In genomic region chr6:110617057-110617456, GRCh38 we compare ENCODE assay signal across 15 cellular contexts.
A peak's percentile ranks its signal among the peaks of the same experiment; 100 is the strongest.
DNase-seq lines count a peak whose midpoint lies in the region; ATAC-seq and TF ChIP-seq lines count a peak whose summit lies in the region.
"Had no signal": no experiment of that assay in that cellular context is flagged by ENCODE, and none has a peak within 500 bp of the region (broad histone marks: within the 10 kb centered on the region; RNA-seq: fewer than 3 reads in every experiment).

No MANE protein-coding gene starts in this region.

- no peaks in the 10 kb centered on the region for H3K27me3 ChIP-seq in dorsolateral prefrontal cortex

- DNase-seq in dorsolateral prefrontal cortex = no peak
- no peak for DNase-seq in NCI-H1105 (lab: John Stamatoyannopoulos, UW)
- DNase-seq in activated T-helper 1 cell treated with anti-CD3 and anti-CD28 coated beads, Interleukin-12 subunit alpha, Interleukin-12 subunit beta, Interleukin-2, Interleukin-4 antibody, amounts not matched to agents 30 ng/mL and 10 ng/mL and 1 ng/mL, durations not matched to agents 14 hours and 24 hours and 36 hours (ENCODE audit: low spot score) = no peak
- DNase-seq in NCI-H128 (lab: John Stamatoyannopoulos, UW; ENCODE audit: unreplicated experiment) = no peak
- no peak for DNase-seq in stimulated activated naive CD4-positive, alpha-beta T cell treated with Interleukin-2 at 50 U/mL for 16 hours (lab: John Stamatoyannopoulos, UW)
- DNase-seq: activated CD8-positive, alpha-beta memory T cell treated with anti-CD3 and anti-CD28 coated beads, Interleukin-2, amount 50 U/mL, for 48 hours; Calu3; mammary epithelial cell; NCI-H524; stimulated activated naive CD8-positive, alpha-beta T cell treated with anti-CD3 and anti-CD28 coated beads, Interleukin-15, amount 100 ng/mL, for 72 hours had no signal

- peaks cover 37% of the 10 kb centered on the region for H3K36me3 Mint-ChIP-seq in activated T-helper 1 cell treated with anti-CD3 and anti-CD28 coated beads, Interleukin-12 subunit alpha, Interleukin-12 subunit beta, Interleukin-2, Interleukin-4 antibody, amounts not matched to agents 30 ng/mL and 10 ng/mL and 1 ng/mL, durations not matched to agents 14 hours and 24 hours and 36 hours (ENCODE audit: low read depth)

- no peak overlapping the region for H3K27ac Mint-ChIP-seq in activated T-helper 1 cell treated with anti-CD3 and anti-CD28 coated beads, Interleukin-12 subunit alpha, Interleukin-12 subunit beta, Interleukin-2, Interleukin-4 antibody, amounts not matched to agents 30 ng/mL and 10 ng/mL and 1 ng/mL, durations not matched to agents 14 hours and 24 hours and 36 hours

- H3K9me3 Mint-ChIP-seq in activated T-helper 1 cell treated with anti-CD3 and anti-CD28 coated beads, Interleukin-12 subunit alpha, Interleukin-12 subunit beta, Interleukin-2, Interleukin-4 antibody, amounts not matched to agents 30 ng/mL and 10 ng/mL and 1 ng/mL, durations not matched to agents 14 hours and 24 hours and 36 hours = no peaks in the 10 kb centered on the region
- H3K9me3 Mint-ChIP-seq: stimulated activated naive CD8-positive, alpha-beta T cell treated with anti-CD3 and anti-CD28 coated beads, Interleukin-15, amount 100 ng/mL, for 72 hours had no signal

- peak; percentile 88 for ATAC-seq in GM18511 (IDR thresholded peaks at IDR 0.05; ENCODE audit: unreplicated experiment)
- ATAC-seq in GM21515 (IDR thresholded peaks at IDR 0.05; ENCODE audit: unreplicated experiment) = peak; percentile 67
- peak; percentile 60 for ATAC-seq in HG03196 (IDR thresholded peaks at IDR 0.05; ENCODE audit: unreplicated experiment)
- ATAC-seq: SK-N-SH treated with all-trans-retinoic acid at 6 μM for 48 hours; stimulated activated naive CD8-positive, alpha-beta T cell treated with anti-CD3 and anti-CD28 coated beads, Interleukin-15, amount 100 ng/mL, for 72 hours had no signal

- H3K27me3 Mint-ChIP-seq in activated T-helper 1 cell treated with anti-CD3 and anti-CD28 coated beads, Interleukin-12 subunit alpha, Interleukin-12 subunit beta, Interleukin-2, Interleukin-4 antibody, amounts not matched to agents 30 ng/mL and 10 ng/mL and 1 ng/mL, durations not matched to agents 14 hours and 24 hours and 36 hours (ENCODE audit: insufficient read depth) = no peaks in the 10 kb centered on the region
- H3K27me3 Mint-ChIP-seq: stimulated activated naive CD8-positive, alpha-beta T cell treated with anti-CD3 and anti-CD28 coated beads, Interleukin-15, amount 100 ng/mL, for 72 hours had no signal

- H3K4me3 Mint-ChIP-seq in activated T-helper 1 cell treated with anti-CD3 and anti-CD28 coated beads, Interleukin-12 subunit alpha, Interleukin-12 subunit beta, Interleukin-2, Interleukin-4 antibody, amounts not matched to agents 30 ng/mL and 10 ng/mL and 1 ng/mL, durations not matched to agents 14 hours and 24 hours and 36 hours = no peak overlapping the region
- H3K4me3 Mint-ChIP-seq: stimulated activated naive CD8-positive, alpha-beta T cell treated with anti-CD3 and anti-CD28 coated beads, Interleukin-15, amount 100 ng/mL, for 72 hours had no signal

- intact Hi-C loops in dorsolateral prefrontal cortex (cut with DNase I) = loop anchor here in 1 of 2 donors (10.0 kb wide), 1 partner anchor 58 kb away; no protein-coding TSS in a partner anchor
- intact Hi-C loops in activated T-helper 1 cell treated with anti-CD3 and anti-CD28 coated beads, Interleukin-12 subunit alpha, Interleukin-12 subunit beta, Interleukin-2, Interleukin-4 antibody, amounts not matched to agents 30 ng/mL and 10 ng/mL and 1 ng/mL, durations not matched to agents 14 hours and 24 hours and 36 hours (cut with micrococcal nuclease) = no loop called here

- peaks cover 22% of the 10 kb centered on the region for H3K4me1 Mint-ChIP-seq in activated T-helper 1 cell treated with anti-CD3 and anti-CD28 coated beads, Interleukin-12 subunit alpha, Interleukin-12 subunit beta, Interleukin-2, Interleukin-4 antibody, amounts not matched to agents 30 ng/mL and 10 ng/mL and 1 ng/mL, durations not matched to agents 14 hours and 24 hours and 36 hours (ENCODE audit: low read depth)

- H3K27ac ChIP-seq in dorsolateral prefrontal cortex = peak overlapping the region; percentile 1 to 98 (median 88)

- H3K4me3 ChIP-seq in dorsolateral prefrontal cortex = no peak overlapping the region
- H3K4me3 ChIP-seq: smooth muscle cell had no signal

- no peak for TF ChIP-seq CTCF in dorsolateral prefrontal cortex (IDR thresholded peaks at IDR 0.05 in 54 of 56, conservative IDR thresholded peaks at IDR 0.05 in 2 of 56; ENCODE audit: low read depth in 1 of 56, partially characterized antibody in 56 of 56)
